In the genomic region with DNA sequence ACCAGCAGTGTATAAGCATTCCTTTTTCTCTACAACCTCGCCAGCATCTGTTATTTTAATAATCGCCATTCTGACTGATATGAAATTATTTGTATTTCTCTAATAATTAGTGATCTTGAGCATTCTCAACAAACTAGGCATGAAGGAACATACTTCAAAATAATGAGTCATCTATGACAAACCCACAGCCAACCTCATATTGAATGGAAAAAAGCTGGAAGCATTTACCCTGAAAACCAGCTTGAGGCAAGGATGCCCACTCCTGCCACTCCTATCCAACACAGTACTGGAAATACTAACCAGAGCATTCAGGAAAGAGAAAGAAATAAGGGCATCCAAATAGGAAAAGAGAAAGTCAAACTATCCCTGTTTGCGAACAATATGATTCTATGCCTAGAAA, we compare ENCODE assay signal across 26 cellular contexts.
"Had no signal": no experiment of that assay in that cellular context is flagged by ENCODE, and none has a peak within 500 bp of the region (broad histone marks: within the 10 kb centered on the region; RNA-seq: fewer than 3 reads in every experiment).

No MANE protein-coding gene starts in this region.

- H3K4me3 ChIP-seq: left ventricle myocardium inferior, lung, mucosa of descending colon, ovary, skin epidermis, stomach, testis, thyroid gland, transverse colon, upper lobe of left lung had no signal

- ATAC-seq: mucosa of descending colon; naive thymus-derived CD4-positive, alpha-beta T cell; natural killer cell treated with Interleukin-12 subunit alpha and Interleukin-12 subunit beta and Interleukin-15 and Interleukin-18, amount 100 ng/mL, for 72 hours; right cardiac atrium; sciatic nerve; stimulated activated naive B cell treated with anti-CD40 and anti-IgM and Interleukin-4, amounts not matched to agents 10 μg/mL and 1 μg/mL and 100 μg/mL, for 72 hours; stimulated activated naive CD8-positive, alpha-beta T cell treated with anti-CD3 and anti-CD28 coated beads, Interleukin-15, Interleukin-2, amounts not matched to agents 100 U/mL and 50 U/mL, for 24 hours had no signal

- FAIRE-seq: kidney, urothelium cell line had no signal

- H3K9me3 ChIP-seq: mucosa of descending colon, ovary, stomach, testis, thyroid gland, transverse colon had no signal

- H3K27ac ChIP-seq: left ventricle myocardium inferior, ovary, skin epidermis, stomach, testis, thyroid gland, transverse colon, upper lobe of left lung had no signal

- H3K4me1 ChIP-seq: left ventricle myocardium inferior, stomach, testis, transverse colon had no signal

- H3K36me3 ChIP-seq: left ventricle myocardium inferior, ovary, stomach, thyroid gland, transverse colon, upper lobe of left lung had no signal

- H3K27me3 ChIP-seq: ovary, stomach, testis, thyroid gland, transverse colon, upper lobe of left lung had no signal

- DNase-seq: hypothalamus; immature natural killer cell; kidney; left ventricle myocardium inferior; midbrain; mucosa of descending colon; naive thymus-derived CD4-positive, alpha-beta T cell; ovary; retina; right cardiac atrium; stimulated activated CD4-positive, alpha-beta T cell treated with anti-CD3 and anti-CD28 coated beads, Interleukin-12 subunit alpha, Interleukin-12 subunit beta, amount 100 ng/mL, for 4 hours; stimulated activated CD4-positive, alpha-beta T cell treated with anti-CD3 and anti-CD28 coated beads, Interleukin-15, amount 100 ng/mL, for 24 hours; stimulated activated CD4-positive, alpha-beta T cell treated with anti-CD3 and anti-CD28 coated beads, Interleukin-2, amount 100 ng/mL, for 24 hours; stimulated activated CD4-positive, alpha-beta T cell treated with anti-CD3 and anti-CD28 coated beads, Interleukin-4, amount 100 ng/mL, for 1 hour; stimulated activated naive B cell treated with anti-CD40 and anti-IgM and Interleukin-4, amounts not matched to agents 10 μg/mL and 1 μg/mL and 100 μg/mL, for 72 hours; stimulated activated naive CD8-positive, alpha-beta T cell treated with anti-CD3 and anti-CD28 coated beads, Interleukin-15, Interleukin-2, amounts not matched to agents 100 U/mL and 50 U/mL, for 24 hours; stomach; testis; thyroid gland; transverse colon; upper lobe of left lung had no signal
